Comparison of ENCODE assay signal across 17 cellular contexts in genomic region chr3:64898941-64899340, GRCh38.
"Had no signal": no experiment of that assay in that cellular context is flagged by ENCODE, and none has a peak within 500 bp of the region (broad histone marks: within the 10 kb centered on the region; RNA-seq: fewer than 3 reads in every experiment).

No MANE protein-coding gene starts in this region.

- H3K36me3 Mint-ChIP-seq: natural killer cell, type B pancreatic cell had no signal

- H3K36me3 ChIP-seq: heart left ventricle, ovary, suprapubic skin, thyroid gland had no signal

- DNase-seq: effector memory CD8-positive, alpha-beta T cell; erythroblast; foreskin melanocyte; heart left ventricle; islet precursor cell; natural killer cell; nucleus accumbens; ovary; right cardiac atrium; small intestine; stimulated activated CD4-positive, alpha-beta T cell treated with anti-CD3 and anti-CD28 coated beads, Interleukin-2, amount 100 ng/mL, for 48 hours; stimulated activated naive CD4-positive, alpha-beta T cell treated with Interleukin-2 at 50 U/mL for 16 hours; thyroid gland had no signal

- H3K4me3 Mint-ChIP-seq: effector memory CD8-positive, alpha-beta T cell; natural killer cell; neural crest cell; type B pancreatic cell had no signal

- H3K27me3 Mint-ChIP-seq: effector memory CD8-positive, alpha-beta T cell; type B pancreatic cell had no signal

- ATAC-seq: effector memory CD8-positive, alpha-beta T cell; heart left ventricle; left lobe of liver; natural killer cell; right cardiac atrium had no signal

- H3K9me3 ChIP-seq: heart left ventricle, ovary, suprapubic skin, thyroid gland had no signal

- H3K27ac ChIP-seq: ovary, suprapubic skin, thyroid gland had no signal

- H3K27ac Mint-ChIP-seq: effector memory CD8-positive, alpha-beta T cell; natural killer cell; type B pancreatic cell had no signal

- H3K27me3 ChIP-seq: heart left ventricle, ovary, suprapubic skin, thyroid gland had no signal

- H3K4me1 Mint-ChIP-seq: natural killer cell had no signal

- H3K9me3 Mint-ChIP-seq: neural crest cell, type B pancreatic cell had no signal

- H3K4me3 ChIP-seq: heart left ventricle, ovary, suprapubic skin, thyroid gland had no signal
